Comparison of ENCODE assay signal across 1 cellular context in genomic region chr16:2468142-2468724, GRCh38.
TF ChIP-seq lines count a peak whose summit lies in the region.

No MANE protein-coding gene starts in this region.

TF ChIP-seq in HEK293, 187 proteins besides CTCF, POLR2A, EP300 and RAD21 (continued from another document and continues in another):
- no peak for TF ChIP-seq ZNF146 (tag by site-specific recombination; IDR thresholded peaks at IDR 0.05)
- TF ChIP-seq, protein P1, sequence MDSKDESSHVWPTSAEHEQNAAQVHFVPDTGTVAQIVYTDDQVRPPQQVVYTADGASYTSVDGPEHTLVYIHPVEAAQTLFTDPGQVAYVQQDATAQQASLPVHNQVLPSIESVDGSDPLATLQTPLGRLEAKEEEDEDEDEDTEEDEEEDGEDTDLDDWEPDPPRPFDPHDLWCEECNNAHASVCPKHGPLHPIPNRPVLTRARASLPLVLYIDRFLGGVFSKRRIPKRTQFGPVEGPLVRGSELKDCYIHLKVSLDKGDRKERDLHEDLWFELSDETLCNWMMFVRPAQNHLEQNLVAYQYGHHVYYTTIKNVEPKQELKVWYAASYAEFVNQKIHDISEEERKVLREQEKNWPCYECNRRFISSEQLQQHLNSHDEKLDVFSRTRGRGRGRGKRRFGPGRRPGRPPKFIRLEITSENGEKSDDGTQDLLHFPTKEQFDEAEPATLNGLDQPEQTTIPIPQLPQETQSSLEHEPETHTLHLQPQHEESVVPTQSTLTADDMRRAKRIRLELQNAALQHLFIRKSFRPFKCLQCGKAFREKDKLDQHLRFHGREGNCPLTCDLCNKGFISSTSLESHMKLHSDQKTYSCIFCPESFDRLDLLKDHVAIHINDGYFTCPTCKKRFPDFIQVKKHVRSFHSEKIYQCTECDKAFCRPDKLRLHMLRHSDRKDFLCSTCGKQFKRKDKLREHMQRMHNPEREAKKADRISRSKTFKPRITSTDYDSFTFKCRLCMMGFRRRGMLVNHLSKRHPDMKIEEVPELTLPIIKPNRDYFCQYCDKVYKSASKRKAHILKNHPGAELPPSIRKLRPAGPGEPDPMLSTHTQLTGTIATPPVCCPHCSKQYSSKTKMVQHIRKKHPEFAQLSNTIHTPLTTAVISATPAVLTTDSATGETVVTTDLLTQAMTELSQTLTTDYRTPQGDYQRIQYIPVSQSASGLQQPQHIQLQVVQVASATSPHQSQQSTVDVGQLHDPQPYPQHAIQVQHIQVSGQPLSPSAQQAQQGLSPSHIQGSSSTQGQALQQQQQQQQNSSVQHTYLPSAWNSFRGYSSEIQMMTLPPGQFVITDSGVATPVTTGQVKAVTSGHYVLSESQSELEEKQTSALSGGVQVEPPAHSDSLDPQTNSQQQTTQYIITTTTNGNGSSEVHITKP (tag by site-specific recombination; IDR thresholded peaks at IDR 0.05): no peak
- TF ChIP-seq GLI4 (tag by site-specific recombination; IDR thresholded peaks at IDR 0.05): no peak
- no peak for TF ChIP-seq ZNF324 (tag by site-specific recombination; IDR thresholded peaks at IDR 0.05)
- peak; percentile 31 for TF ChIP-seq HIC1 (tag by site-specific recombination; IDR thresholded peaks at IDR 0.05)
- TF ChIP-seq ZNF366 (tag by site-specific recombination; conservative IDR thresholded peaks at IDR 0.05): peak; percentile 62
- no peak for TF ChIP-seq ZNF140 (tag by site-specific recombination; IDR thresholded peaks at IDR 0.05)
- TF ChIP-seq ZNF404 (tag by site-specific recombination; IDR thresholded peaks at IDR 0.05): no peak
- no peak for TF ChIP-seq ZFP41 (tag by site-specific recombination; IDR thresholded peaks at IDR 0.05; ENCODE audit: borderline replicate concordance)
- TF ChIP-seq ZNF558 (tag by site-specific recombination; IDR thresholded peaks at IDR 0.05): no peak
- TF ChIP-seq ZNF830 (tag by site-specific recombination; IDR thresholded peaks at IDR 0.05; ENCODE audit: low read depth): no peak
- TF ChIP-seq ZNF184 (tag by site-specific recombination; IDR thresholded peaks at IDR 0.05): no peak
- TF ChIP-seq ZNF776 (tag by site-specific recombination; IDR thresholded peaks at IDR 0.05; ENCODE audit: borderline replicate concordance): no peak
- no peak for TF ChIP-seq ZNF16 (tag by site-specific recombination; IDR thresholded peaks at IDR 0.05; ENCODE audit: low read depth)
- TF ChIP-seq, protein P2, sequence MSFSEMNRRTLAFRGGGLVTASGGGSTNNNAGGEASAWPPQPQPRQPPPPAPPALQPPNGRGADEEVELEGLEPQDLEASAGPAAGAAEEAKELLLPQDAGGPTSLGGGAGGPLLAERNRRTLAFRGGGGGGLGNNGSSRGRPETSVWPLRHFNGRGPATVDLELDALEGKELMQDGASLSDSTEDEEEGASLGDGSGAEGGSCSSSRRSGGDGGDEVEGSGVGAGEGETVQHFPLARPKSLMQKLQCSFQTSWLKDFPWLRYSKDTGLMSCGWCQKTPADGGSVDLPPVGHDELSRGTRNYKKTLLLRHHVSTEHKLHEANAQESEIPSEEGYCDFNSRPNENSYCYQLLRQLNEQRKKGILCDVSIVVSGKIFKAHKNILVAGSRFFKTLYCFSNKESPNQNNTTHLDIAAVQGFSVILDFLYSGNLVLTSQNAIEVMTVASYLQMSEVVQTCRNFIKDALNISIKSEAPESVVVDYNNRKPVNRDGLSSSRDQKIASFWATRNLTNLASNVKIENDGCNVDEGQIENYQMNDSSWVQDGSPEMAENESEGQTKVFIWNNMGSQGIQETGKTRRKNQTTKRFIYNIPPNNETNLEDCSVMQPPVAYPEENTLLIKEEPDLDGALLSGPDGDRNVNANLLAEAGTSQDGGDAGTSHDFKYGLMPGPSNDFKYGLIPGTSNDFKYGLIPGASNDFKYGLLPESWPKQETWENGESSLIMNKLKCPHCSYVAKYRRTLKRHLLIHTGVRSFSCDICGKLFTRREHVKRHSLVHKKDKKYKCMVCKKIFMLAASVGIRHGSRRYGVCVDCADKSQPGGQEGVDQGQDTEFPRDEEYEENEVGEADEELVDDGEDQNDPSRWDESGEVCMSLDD (tag by site-specific recombination; IDR thresholded peaks at IDR 0.05): 0 out of 2 replicates have a peak, but pooled peaks have one; percentile 45
- TF ChIP-seq KLF9 (tag by site-specific recombination; IDR thresholded peaks at IDR 0.05; ENCODE audit: low read depth): peak; percentile 31
- TF ChIP-seq, protein P3, sequence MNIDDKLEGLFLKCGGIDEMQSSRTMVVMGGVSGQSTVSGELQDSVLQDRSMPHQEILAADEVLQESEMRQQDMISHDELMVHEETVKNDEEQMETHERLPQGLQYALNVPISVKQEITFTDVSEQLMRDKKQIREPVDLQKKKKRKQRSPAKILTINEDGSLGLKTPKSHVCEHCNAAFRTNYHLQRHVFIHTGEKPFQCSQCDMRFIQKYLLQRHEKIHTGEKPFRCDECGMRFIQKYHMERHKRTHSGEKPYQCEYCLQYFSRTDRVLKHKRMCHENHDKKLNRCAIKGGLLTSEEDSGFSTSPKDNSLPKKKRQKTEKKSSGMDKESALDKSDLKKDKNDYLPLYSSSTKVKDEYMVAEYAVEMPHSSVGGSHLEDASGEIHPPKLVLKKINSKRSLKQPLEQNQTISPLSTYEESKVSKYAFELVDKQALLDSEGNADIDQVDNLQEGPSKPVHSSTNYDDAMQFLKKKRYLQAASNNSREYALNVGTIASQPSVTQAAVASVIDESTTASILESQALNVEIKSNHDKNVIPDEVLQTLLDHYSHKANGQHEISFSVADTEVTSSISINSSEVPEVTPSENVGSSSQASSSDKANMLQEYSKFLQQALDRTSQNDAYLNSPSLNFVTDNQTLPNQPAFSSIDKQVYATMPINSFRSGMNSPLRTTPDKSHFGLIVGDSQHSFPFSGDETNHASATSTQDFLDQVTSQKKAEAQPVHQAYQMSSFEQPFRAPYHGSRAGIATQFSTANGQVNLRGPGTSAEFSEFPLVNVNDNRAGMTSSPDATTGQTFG (tag by site-specific recombination; IDR thresholded peaks at IDR 0.05; ENCODE audit: borderline replicate concordance): no peak
- no peak for TF ChIP-seq ZNF621 (tag by site-specific recombination; IDR thresholded peaks at IDR 0.05)
- peak; percentile 23; the same call in 1 of the 2 replicates for TF ChIP-seq SP2 (tag by site-specific recombination; IDR thresholded peaks at IDR 0.05)
- TF ChIP-seq, protein P4, sequence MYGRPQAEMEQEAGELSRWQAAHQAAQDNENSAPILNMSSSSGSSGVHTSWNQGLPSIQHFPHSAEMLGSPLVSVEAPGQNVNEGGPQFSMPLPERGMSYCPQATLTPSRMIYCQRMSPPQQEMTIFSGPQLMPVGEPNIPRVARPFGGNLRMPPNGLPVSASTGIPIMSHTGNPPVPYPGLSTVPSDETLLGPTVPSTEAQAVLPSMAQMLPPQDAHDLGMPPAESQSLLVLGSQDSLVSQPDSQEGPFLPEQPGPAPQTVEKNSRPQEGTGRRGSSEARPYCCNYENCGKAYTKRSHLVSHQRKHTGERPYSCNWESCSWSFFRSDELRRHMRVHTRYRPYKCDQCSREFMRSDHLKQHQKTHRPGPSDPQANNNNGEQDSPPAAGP (tag by site-specific recombination; IDR thresholded peaks at IDR 0.05): peak; percentile 71
- TF ChIP-seq, protein P5, sequence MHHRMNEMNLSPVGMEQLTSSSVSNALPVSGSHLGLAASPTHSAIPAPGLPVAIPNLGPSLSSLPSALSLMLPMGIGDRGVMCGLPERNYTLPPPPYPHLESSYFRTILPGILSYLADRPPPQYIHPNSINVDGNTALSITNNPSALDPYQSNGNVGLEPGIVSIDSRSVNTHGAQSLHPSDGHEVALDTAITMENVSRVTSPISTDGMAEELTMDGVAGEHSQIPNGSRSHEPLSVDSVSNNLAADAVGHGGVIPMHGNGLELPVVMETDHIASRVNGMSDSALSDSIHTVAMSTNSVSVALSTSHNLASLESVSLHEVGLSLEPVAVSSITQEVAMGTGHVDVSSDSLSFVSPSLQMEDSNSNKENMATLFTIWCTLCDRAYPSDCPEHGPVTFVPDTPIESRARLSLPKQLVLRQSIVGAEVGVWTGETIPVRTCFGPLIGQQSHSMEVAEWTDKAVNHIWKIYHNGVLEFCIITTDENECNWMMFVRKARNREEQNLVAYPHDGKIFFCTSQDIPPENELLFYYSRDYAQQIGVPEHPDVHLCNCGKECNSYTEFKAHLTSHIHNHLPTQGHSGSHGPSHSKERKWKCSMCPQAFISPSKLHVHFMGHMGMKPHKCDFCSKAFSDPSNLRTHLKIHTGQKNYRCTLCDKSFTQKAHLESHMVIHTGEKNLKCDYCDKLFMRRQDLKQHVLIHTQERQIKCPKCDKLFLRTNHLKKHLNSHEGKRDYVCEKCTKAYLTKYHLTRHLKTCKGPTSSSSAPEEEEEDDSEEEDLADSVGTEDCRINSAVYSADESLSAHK (tag by site-specific recombination; IDR thresholded peaks at IDR 0.05): no peak
- TF ChIP-seq ZNF169 (tag by site-specific recombination; IDR thresholded peaks at IDR 0.05): no peak
- TF ChIP-seq ZNF423 (tag by site-specific recombination; IDR thresholded peaks at IDR 0.05): no peak
- TF ChIP-seq ZBTB6 (tag by site-specific recombination; IDR thresholded peaks at IDR 0.05): no peak
- peak; percentile 16; the same call in 1 of the 2 replicates for TF ChIP-seq ZNF660 (tag by site-specific recombination; IDR thresholded peaks at IDR 0.05)
- no peak for TF ChIP-seq ZNF707 (tag by site-specific recombination; IDR thresholded peaks at IDR 0.05)
- no peak for TF ChIP-seq ZNF2 (tag by site-specific recombination; IDR thresholded peaks at IDR 0.05)
- no peak for TF ChIP-seq SALL2 (tag by site-specific recombination; IDR thresholded peaks at IDR 0.05; ENCODE audit: borderline replicate concordance)
- no peak for TF ChIP-seq ZFP3 (tag by site-specific recombination; IDR thresholded peaks at IDR 0.05; ENCODE audit: low read depth)
- no peak for TF ChIP-seq ZNF549 (tag by site-specific recombination; IDR thresholded peaks at IDR 0.05)
- TF ChIP-seq PBX3 (CRISPR knock-in tag; IDR thresholded peaks at IDR 0.05): no peak
- no peak for TF ChIP-seq ZNF10 (tag by site-specific recombination; IDR thresholded peaks at IDR 0.05)
- TF ChIP-seq ZBTB11 (tag by site-specific recombination; conservative IDR thresholded peaks at IDR 0.05; ENCODE audit: low read depth): peak; percentile 17; the same call in 1 of the 2 replicates
